In genomic region chr11:613369-613968, GRCh38 we compare ENCODE assay signal across 8 cellular contexts. TPM values are rescaled to one million over a fixed set of nuclear protein-coding genes. Genes with fewer than 3 reads are reported as not detected.
DNase-seq lines count a peak whose midpoint lies in the region; ATAC-seq and TF ChIP-seq lines count a peak whose summit lies in the region.

No MANE protein-coding gene starts in this region.

- in situ Hi-C loops in transverse colon (cut with MboI; ENCODE audit: low pct_ligation_motif_present in 1 of 4, low pct_unique_long_range_greater_than_20kb in 1 of 4, low sequenced_read_pairs in 3 of 4) = no loop called here

- H3K27ac ChIP-seq in ovary = no peak overlapping the region
- H3K27ac ChIP-seq in transverse colon = peak overlapping the region; percentile 92 to 99 (median 96)

- TF ChIP-seq CTCF in GM10248 (IDR thresholded peaks at IDR 0.05; ENCODE audit: control extremely low read depth, extremely low read depth, low read depth, missing control alignments) (no peak), ovary (IDR thresholded peaks at IDR 0.05) (no peak), transverse colon (IDR thresholded peaks at IDR 0.05) (no peak)

- H3K9me3 ChIP-seq in ovary = no peaks in the 10 kb centered on the region
- no peaks in the 10 kb centered on the region for H3K9me3 ChIP-seq in transverse colon

- no peak for ATAC-seq in HG03095 (IDR thresholded peaks at IDR 0.05; ENCODE audit: unreplicated experiment)

- H3K4me1 ChIP-seq in ovary (ENCODE audit: insufficient read depth) (peaks cover 8% of the 10 kb centered on the region), transverse colon (peaks cover 20 to 48% (median 37%) of the 10 kb centered on the region in 4 donors)

- DNase-seq in GM10248 (ENCODE audit: extremely low spot score) (peak; percentile 67), NCI-H510A treated with DMSO at 0.1 percent for 48 hours (lab: John Stamatoyannopoulos, UW) (peak; percentile 8), erythroblast (lab: John Stamatoyannopoulos, UW) (peak; percentile 82 to 89), ovary (peak in 3 of 5 donors; percentile 36 to 59 (median 58)), transverse colon (peak; percentile 92), occipital lobe (lab: John Stamatoyannopoulos, UW) (no peak)
- DNase-seq in activated CD8-positive, alpha-beta memory T cell treated with anti-CD3 and anti-CD28 coated beads for 4 hours (ENCODE audit: low read depth in 2 of 2) = peak; percentile 69 to 74

- intact Hi-C loops in ovary (cut with DNase I) (loop anchor here in 1 of 4 donors (10.0 kb wide), 1 partner anchor 61 kb away; no protein-coding TSS in a partner anchor), transverse colon (cut with DNase I; ENCODE audit: low total_unique reads) (no loop called here)

- H3K4me3 ChIP-seq in ovary (no peak overlapping the region), transverse colon (peak overlapping the region in 2 of 4 donors; percentile 13 to 78)

- H3K27me3 ChIP-seq in ovary (no peaks in the 10 kb centered on the region), transverse colon (no peaks in the 10 kb centered on the region)

- CTCF ChIA-PET in GM10248 (lab: Yijun Ruan, JAX) = interaction anchor here (1.0 to 1.6 kb wide), 3 partner anchors 9 to 58 kb away, joined by 3 to 4 read pairs (median 3); no protein-coding TSS in a partner anchor

- POLR2A ChIA-PET in GM10248 (lab: Yijun Ruan, JAX) = interaction anchor here (0.6 to 0.8 kb wide), 3 partner anchors 104 to 219 kb away, joined by 3 to 5 read pairs (median 4); partner anchors contain the start of gene CD151

- TF ChIP-seq POLR2A in erythroblast (IDR thresholded peaks at IDR 0.05; ENCODE audit: low read length) (no peak), ovary (IDR thresholded peaks at IDR 0.05) (no peak), transverse colon (IDR thresholded peaks at IDR 0.05) (peak; percentile 37)

- WGBS in ovary, 3 donors = 71 to 77% (median 72%) methylated on average over 24 to 36 of the region's 36 CpGs
- WGBS in transverse colon (ENCODE audit: low coverage in 1 of 2), 2 donors = 50% methylated on average over 22 of the region's 36 CpGs; no CpG with 5 or more reads in 1 of the 2 donors

- H3K36me3 ChIP-seq in ovary = no peaks in the 10 kb centered on the region
- H3K36me3 ChIP-seq in transverse colon = peaks cover 0 to 29% (median 13%) of the 10 kb centered on the region in 4 donors

- TF ChIP-seq EP300 in ovary (IDR thresholded peaks at IDR 0.05) (no peak), transverse colon (IDR thresholded peaks at IDR 0.05; ENCODE audit: low read depth) (no peak)

RNA-seq across cellular contexts. Expression of gene IRF7, which starts 2.3 kb away (rescaled TPM):
- total RNA-seq in ovary = 10 to 100 TPM in 6 of 7 donors, 1 to 10 TPM in 1; 8.2 to 59.1 (median 17.1) TPM
- 10 to 100 TPM in 1 of 2 donors, under 1 TPM in 1; 0.28 to 22.8 TPM for polyA plus RNA-seq in ovary
- 100 to 1,000 TPM in 1 of 4 donors, 10 to 100 TPM in 3; 40.4 to 122 (median 49.9) TPM for total RNA-seq in transverse colon
- total RNA-seq in occipital lobe = 7.6 TPM

RNA-seq across cellular contexts. Expression of gene CDHR5, which starts 11.3 kb away (rescaled TPM):
- total RNA-seq in ovary (1 to 10 TPM in 1 of 7 donors, under 1 TPM in 2, not detected in 4; 0.20 to 2.3 (median 0.22) TPM), transverse colon (1,000 to 10,000 TPM in 1 of 4 donors, 100 to 1,000 TPM in 3; 256 to 1,063 (median 597) TPM), occipital lobe (not detected)
- polyA plus RNA-seq in ovary = under 1 TPM in 1 of 2 donors, not detected in 1; 0.07 TPM

RNA-seq across cellular contexts. Expression of gene SCT, which starts 13.5 kb away (rescaled TPM):
- not detected for total RNA-seq in ovary
- polyA plus RNA-seq in ovary = under 1 TPM in 1 of 2 donors, not detected in 1; 0.68 TPM
- total RNA-seq in transverse colon = not detected
- total RNA-seq in occipital lobe = not detected

RNA-seq across cellular contexts. Expression of gene DRD4, which starts 23.6 kb away (rescaled TPM):
- 1 to 10 TPM in 5 of 7 donors, under 1 TPM in 2; 0.57 to 3.3 (median 1.7) TPM for total RNA-seq in ovary
- under 1 TPM in 1 of 2 donors, not detected in 1; 0.63 TPM for polyA plus RNA-seq in ovary
- not detected for total RNA-seq in transverse colon
- total RNA-seq in occipital lobe = 0.16 TPM

RNA-seq across cellular contexts. Expression of gene PHRF1, which starts 37.2 kb away (rescaled TPM):
- total RNA-seq in ovary = 10 to 100 TPM; 15.5 to 34.2 (median 31.0) TPM
- 10 to 100 TPM in 1 of 2 donors, 1 to 10 TPM in 1; 3.8 to 21.3 TPM for polyA plus RNA-seq in ovary
- total RNA-seq in transverse colon = 10 to 100 TPM; 28.4 to 60.6 (median 43.2) TPM
- total RNA-seq in occipital lobe = 27.3 TPM

Comparison
In these comparisons a context has a peak if more than half of its experiments do, and no peak if none do; other contexts are left out.
1. H3K27ac ChIP-seq: peak in transverse colon (4 of 4); none in ovary (0 of 2).
2. RNA of gene CDHR5, which starts 11.3 kb away (total RNA-seq): 256 to 1,063 TPM in transverse colon; 0.20 to 2.3 TPM in ovary and not detected in occipital lobe (single experiment); every median in the first group is over 10 times any median in the second.